ENCODE assay signal across 27 cellular contexts in the genomic region with DNA sequence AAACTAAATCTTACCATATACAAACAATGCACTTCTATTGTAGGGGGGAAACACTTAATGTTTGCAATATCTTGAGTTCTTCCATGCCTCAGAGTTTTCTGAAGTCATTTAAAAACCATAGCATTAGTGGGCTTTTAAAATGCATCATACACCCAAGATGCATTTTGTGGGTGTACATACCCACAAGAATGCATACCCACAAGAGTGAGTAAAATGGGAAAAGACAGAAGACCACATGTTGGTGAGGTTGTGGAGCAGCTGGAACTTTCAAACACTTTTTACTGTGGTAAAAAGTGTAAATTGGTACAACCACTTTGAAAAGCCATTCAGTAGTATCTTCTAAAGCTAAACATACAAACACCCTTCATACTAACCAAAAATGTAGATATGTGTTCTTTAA. TPM values are rescaled to one million over a fixed set of nuclear protein-coding genes. Genes with fewer than 3 reads are reported as not detected.
DNase-seq lines count a peak whose midpoint lies in the region; ATAC-seq and TF ChIP-seq lines count a peak whose summit lies in the region.
"Had no signal": no experiment of that assay in that cellular context is flagged by ENCODE, and none has a peak within 500 bp of the region (broad histone marks: within the 10 kb centered on the region; RNA-seq: fewer than 3 reads in every experiment).

No MANE protein-coding gene starts in this region.

- no peak overlapping the region for H3K4me2 ChIP-seq in mammary epithelial cell (ENCODE audit: insufficient read depth, low read depth, low read length)

- H3K9me3 Mint-ChIP-seq in MCF 10A (ENCODE audit: unreplicated experiment), result no peaks in the 10 kb centered on the region
- H3K9me3 Mint-ChIP-seq in CD4-positive, alpha-beta T cell, result no peaks in the 10 kb centered on the region
- H3K9me3 Mint-ChIP-seq: CD8-positive, alpha-beta T cell had no signal

- in situ Hi-C loops in mammary epithelial cell (cut with MboI; ENCODE audit: low sequenced_read_pairs in 2 of 2) (no loop called here), ACHN (cut with HindIII; ENCODE audit: low pct_ligation_motif_present, low pct_unique_long_range_greater_than_20kb, low sequenced_read_pairs) (no loop called here)

- no peaks in the 10 kb centered on the region for H4K20me1 ChIP-seq in mammary epithelial cell (ENCODE audit: insufficient read depth, low read length)

- CTCF ChIA-PET in mammary epithelial cell (lab: Charles Lee; ENCODE audit: low non-redundant PET), result no interaction called here
- CTCF ChIA-PET in MCF 10A (lab: Yijun Ruan, JAX), result interaction anchor here (1.6 kb wide), 1 partner anchor 69 kb away, joined by 4 read pairs; no protein-coding TSS in a partner anchor
- CTCF ChIA-PET in CD4-positive, alpha-beta T cell (lab: Charles Lee), result no interaction called here

- dilution Hi-C loops in mammary epithelial cell (cut with HindIII; ENCODE audit: low sequenced_read_pairs), result no loop called here

- TF ChIP-seq CTCF in mammary epithelial cell (conservative IDR thresholded peaks at IDR 0.05 in 1 of 2, IDR thresholded peaks at IDR 0.05 in 1 of 2; ENCODE audit: extremely low read depth in 1 of 2, insufficient read depth in 1 of 2, low read depth in 1 of 2, low read length in 2 of 2) (no peak), MCF 10A (IDR thresholded peaks at IDR 0.05; ENCODE audit: unreplicated experiment) (no peak)
- no peak for TF ChIP-seq CTCF in CD4-positive, alpha-beta T cell (IDR thresholded peaks at IDR 0.05)

- ATAC-seq in CD4-positive, alpha-beta T cell (ENCODE audit: poor library complexity), result no peak
- ATAC-seq: CD8-positive, alpha-beta T cell; HepG2 had no signal

- H3K4me3 Mint-ChIP-seq in MCF 10A (ENCODE audit: unreplicated experiment), result no peak overlapping the region
- H3K4me3 Mint-ChIP-seq in CD4-positive, alpha-beta T cell, result no peak overlapping the region
- H3K4me3 Mint-ChIP-seq: CD8-positive, alpha-beta T cell had no signal

- no peak overlapping the region for H3K27ac Mint-ChIP-seq in MCF 10A (ENCODE audit: low read depth, unreplicated experiment)
- no peak overlapping the region for H3K27ac Mint-ChIP-seq in CD4-positive, alpha-beta T cell
- H3K27ac Mint-ChIP-seq: CD8-positive, alpha-beta T cell had no signal

- no peaks in the 10 kb centered on the region for H3K27me3 Mint-ChIP-seq in MCF 10A (ENCODE audit: insufficient read depth, unreplicated experiment)
- H3K27me3 Mint-ChIP-seq in CD4-positive, alpha-beta T cell, result no peaks in the 10 kb centered on the region

- H3K4me1 ChIP-seq in mammary epithelial cell (ENCODE audit: insufficient read depth, low read length), result no peaks in the 10 kb centered on the region
- H3K4me1 ChIP-seq: Caco-2 had no signal

- H3K79me2 ChIP-seq in mammary epithelial cell (ENCODE audit: insufficient read depth, low read length), result no peaks in the 10 kb centered on the region

- DNase-seq in mammary epithelial cell, result peak; percentile 7
- DNase-seq in MCF 10A (ENCODE audit: unreplicated experiment), result no peak
- peak; percentile 52 for DNase-seq in LHCN-M2 (ENCODE audit: low read depth)
- DNase-seq in fibroblast of peridontal ligament (ENCODE audit: extremely low read depth), result peak; percentile 5
- DNase-seq in ACHN, result no peak
- no peak for DNase-seq in CD4-positive, alpha-beta T cell
- no peak for DNase-seq in DMS153 (lab: John Stamatoyannopoulos, UW)
- DNase-seq: AML-193; C1 segment of cervical spinal cord; Caco-2; CD8-positive, alpha-beta T cell; DMS 273 treated with DMSO at 0.1 percent for 48 hours; DMS79 treated with DMSO at 0.1 percent for 48 hours; GM23248; H7; KBM-7; MM.1S; NCI-H1048; NCI-H1417; NCI-H1694 treated with DMSO at 0.1 percent for 48 hours; NCI-H2081; NCI-H2227 treated with DMSO at 0.1 percent for 48 hours; NCI-H526 treated with DMSO at 0.1 percent for 48 hours; SHP77 treated with DMSO at 0.1 percent for 48 hours had no signal

- H3K9me3 ChIP-seq in mammary epithelial cell (replicated peaks; ENCODE audit: insufficient read depth, low read length), result no peaks in the 10 kb centered on the region
- H3K9me3 ChIP-seq in CD4-positive, alpha-beta T cell (ENCODE audit: control insufficient read depth, low read length), result no peaks in the 10 kb centered on the region
- H3K9me3 ChIP-seq: Caco-2 had no signal

- no peak overlapping the region for H3K27ac ChIP-seq in mammary epithelial cell (ENCODE audit: insufficient read depth, low read depth, low read length)
- no peak overlapping the region for H3K27ac ChIP-seq in CD4-positive, alpha-beta T cell (ENCODE audit: low read depth, low read length)
- H3K27ac ChIP-seq: GM23248, RWPE1, SK-N-MC had no signal

- H3K36me3 Mint-ChIP-seq in MCF 10A (ENCODE audit: insufficient read depth, unreplicated experiment), result no peaks in the 10 kb centered on the region
- H3K36me3 Mint-ChIP-seq in CD4-positive, alpha-beta T cell (ENCODE audit: low read depth), result peaks cover 69% of the 10 kb centered on the region

- no peaks in the 10 kb centered on the region for H3K4me1 Mint-ChIP-seq in MCF 10A (ENCODE audit: insufficient read depth, unreplicated experiment)
- H3K4me1 Mint-ChIP-seq in CD4-positive, alpha-beta T cell (ENCODE audit: low read depth), result peaks cover 6% of the 10 kb centered on the region

- H3K4me3 ChIP-seq in mammary epithelial cell (replicated peaks in 1 of 3; ENCODE audit: insufficient read depth in 1 of 3, low read depth in 2 of 3, low read length in 3 of 3), result no peak overlapping the region
- H3K4me3 ChIP-seq: GM23248, SK-N-MC had no signal

- intact Hi-C loops in mammary epithelial cell (cut with micrococcal nuclease) (no loop called here), MCF 10A (cut with micrococcal nuclease) (no loop called here)
- intact Hi-C loops in CD4-positive, alpha-beta T cell (cut with DNase I, micrococcal nuclease), result no loop called here

- no peaks in the 10 kb centered on the region for H3K27me3 ChIP-seq in mammary epithelial cell (ENCODE audit: insufficient read depth, low read length)
- no peaks in the 10 kb centered on the region for H3K27me3 ChIP-seq in CD4-positive, alpha-beta T cell (ENCODE audit: control insufficient read depth, insufficient read depth, low read length)

- POLR2A ChIA-PET in MCF 10A (lab: Yijun Ruan, JAX), result no interaction called here
- POLR2A ChIA-PET in CD4-positive, alpha-beta T cell (lab: Charles Lee), result no interaction called here

- BruUV-seq in mammary epithelial cell (replicated peaks; lab: Mats Ljungman, UMichigan) (no TSS peak), MCF 10A (replicated peaks; lab: Mats Ljungman, UMichigan) (no TSS peak)

- no peak overlapping the region for H2AFZ ChIP-seq in mammary epithelial cell (ENCODE audit: low read depth, low read length)
- H2AFZ ChIP-seq: GM23248 had no signal

- no peak overlapping the region for H3K9ac ChIP-seq in mammary epithelial cell (ENCODE audit: insufficient read depth, low read length)
- H3K9ac ChIP-seq: GM23248 had no signal

- no peaks in the 10 kb centered on the region for H3K36me3 ChIP-seq in mammary epithelial cell (ENCODE audit: insufficient read depth, low read length)

RNA-seq across cellular contexts. Expression of a gene that starts 57.5 kb away (rescaled TPM):
- total RNA-seq in mammary epithelial cell, result 10 to 100 TPM in 1 of 2 donors, 1 to 10 TPM in 1; 8.7 to 21.6 TPM
- 6.1 TPM for polyA plus RNA-seq in mammary epithelial cell
- 3.8 TPM for polyA minus RNA-seq in mammary epithelial cell
- total RNA-seq in MCF 10A (2022), result 18.9 and 22.2 TPM in 2 replicates
- 18.4 and 25.8 TPM in 2 replicates for total RNA-seq in LHCN-M2 (2014; rRNA removed)
- 9.0 TPM for polyA plus RNA-seq in LHCN-M2 (2012)
- 10 to 100 TPM; 15.5 to 16.3 TPM for total RNA-seq in CD4-positive, alpha-beta T cell

Comparison
In these comparisons a context has a peak if more than half of its experiments do, and no peak if none do; other contexts are left out.
1. DNase-seq: peak in mammary epithelial cell (single experiment), LHCN-M2 (single experiment) and fibroblast of peridontal ligament (single experiment); none in MCF 10A (single experiment), ACHN (single experiment), CD4-positive, alpha-beta T cell (0 of 10) and DMS153 (single experiment).